1 cellular context compared by ENCODE assay signal in genomic region chr4:98928505-98929340, GRCh38.
TF ChIP-seq lines count a peak whose summit lies in the region.

TSS of gene EIF4E (minus strand) at chr4:98929133. CDS start at chr4:98929112, 21 bp downstream.

TF ChIP-seq in K562, 482 proteins besides CTCF, POLR2A, EP300 and RAD21 (continued from another document):
- TF ChIP-seq XRCC5 (IDR thresholded peaks at IDR 0.05; ENCODE audit: low read depth, low read length) = 0 out of 2 replicates have a peak, but pooled peaks have one; percentile 55
- peak; percentile 28 for TF ChIP-seq EGR1 (conservative IDR thresholded peaks at IDR 0.05)
- TF ChIP-seq ZNF592 (IDR thresholded peaks at IDR 0.05) = no peak
- TF ChIP-seq ZNF639 (CRISPR knock-in tag; conservative IDR thresholded peaks at IDR 0.05 in 1 of 2, IDR thresholded peaks at IDR 0.05 in 1 of 2) = peak in 1 of 2 experiments; percentile 28; a peak in 1 of 4 replicates
- 0 out of 2 replicates have a peak, but pooled peaks have one; percentile 42 for TF ChIP-seq ZHX1 (conservative IDR thresholded peaks at IDR 0.05; ENCODE audit: low read length)
- no peak for TF ChIP-seq CTBP1 (IDR thresholded peaks at IDR 0.05; ENCODE audit: borderline replicate concordance)
- no peak for TF ChIP-seq IRF9 (tag; IDR thresholded peaks at IDR 0.05)
- no peak for TF ChIP-seq PYGO2 (tag; IDR thresholded peaks at IDR 0.05)
- no peak; a peak in 1 of 4 replicates for TF ChIP-seq KDM1A (IDR thresholded peaks at IDR 0.05)
- TF ChIP-seq FOXK1 (CRISPR knock-in tag; IDR thresholded peaks at IDR 0.05; ENCODE audit: borderline replicate concordance) = no peak; the same call in 1 of the 2 replicates
- no peak for TF ChIP-seq PHB (CRISPR knock-in tag; IDR thresholded peaks at IDR 0.05)
- no peak for TF ChIP-seq NR0B1 (IDR thresholded peaks at IDR 0.05; ENCODE audit: partially characterized antibody)
- peak; percentile 79 for TF ChIP-seq BRD9 (IDR thresholded peaks at IDR 0.05; ENCODE audit: low read depth, partially characterized antibody)
- TF ChIP-seq CHD4 (IDR thresholded peaks at IDR 0.05; ENCODE audit: insufficient read depth, insufficient replicate concordance, low read depth, low read length, poor library complexity, severe bottlenecking) = no peak
- peak; percentile 94 for TF ChIP-seq POLR2G (IDR thresholded peaks at IDR 0.05; ENCODE audit: low read depth, low read length)
- TF ChIP-seq GABPB1 (CRISPR knock-in tag; IDR thresholded peaks at IDR 0.05) = no peak
- TF ChIP-seq ZNF830 (CRISPR knock-in tag; IDR thresholded peaks at IDR 0.05) = no peak
- TF ChIP-seq TRIM24 (IDR thresholded peaks at IDR 0.05) = peak; percentile 57 to 73; a peak in 3 of 4 replicates
- TF ChIP-seq YY1 (IDR thresholded peaks at IDR 0.05; ENCODE audit: borderline replicate concordance in 1 of 3, control insufficient read depth in 1 of 3, extremely low read depth in 1 of 3, insufficient read depth in 3 of 3, insufficient read length in 1 of 3, insufficient replicate concordance in 2 of 3, low read depth in 1 of 3, low read length in 2 of 3) = peak; percentile 84 to 95 (median 93)
- TF ChIP-seq ARID3B (CRISPR knock-in tag; IDR thresholded peaks at IDR 0.05; ENCODE audit: borderline replicate concordance) = no peak
- TF ChIP-seq ESRRB (CRISPR knock-in tag; IDR thresholded peaks at IDR 0.05; ENCODE audit: borderline replicate concordance) = no peak
- no peak for TF ChIP-seq RBM39 (optimal IDR thresholded peaks at IDR 0.05; ENCODE audit: low read depth, low read length)
- TF ChIP-seq ZFP1 (CRISPR knock-in tag; IDR thresholded peaks at IDR 0.05) = no peak
- TF ChIP-seq BCOR (IDR thresholded peaks at IDR 0.05) = peak; percentile 49
- TF ChIP-seq NRF1 (conservative IDR thresholded peaks at IDR 0.05 in 1 of 2, IDR thresholded peaks at IDR 0.05 in 1 of 2) = peak; percentile 95
- no peak for TF ChIP-seq HNRNPH1 (optimal IDR thresholded peaks at IDR 0.05; ENCODE audit: low read depth, low read length)
- no peak for TF ChIP-seq MAFG (tag; conservative IDR thresholded peaks at IDR 0.05)
- peak; percentile 31 to 49; a peak in 3 of 4 replicates for TF ChIP-seq SIX5 (IDR thresholded peaks at IDR 0.05; ENCODE audit: borderline replicate concordance in 1 of 2, insufficient read depth in 1 of 2, low read depth in 1 of 2, low read length in 2 of 2)
- no peak for TF ChIP-seq KHSRP (IDR thresholded peaks at IDR 0.05)
- peak; percentile 68 for TF ChIP-seq MAX (CRISPR knock-in tag; IDR thresholded peaks at IDR 0.05)
- no peak for TF ChIP-seq CHD7 (IDR thresholded peaks at IDR 0.05; ENCODE audit: low read depth, low read length)
- no peak for TF ChIP-seq KLF16 (IDR thresholded peaks at IDR 0.05)
- TF ChIP-seq DNMT1 (IDR thresholded peaks at IDR 0.05) = no peak
- TF ChIP-seq ZNF41 (CRISPR knock-in tag; conservative IDR thresholded peaks at IDR 0.05) = no peak
